ENCODE assay signal across 10 cellular contexts in the genomic region with DNA sequence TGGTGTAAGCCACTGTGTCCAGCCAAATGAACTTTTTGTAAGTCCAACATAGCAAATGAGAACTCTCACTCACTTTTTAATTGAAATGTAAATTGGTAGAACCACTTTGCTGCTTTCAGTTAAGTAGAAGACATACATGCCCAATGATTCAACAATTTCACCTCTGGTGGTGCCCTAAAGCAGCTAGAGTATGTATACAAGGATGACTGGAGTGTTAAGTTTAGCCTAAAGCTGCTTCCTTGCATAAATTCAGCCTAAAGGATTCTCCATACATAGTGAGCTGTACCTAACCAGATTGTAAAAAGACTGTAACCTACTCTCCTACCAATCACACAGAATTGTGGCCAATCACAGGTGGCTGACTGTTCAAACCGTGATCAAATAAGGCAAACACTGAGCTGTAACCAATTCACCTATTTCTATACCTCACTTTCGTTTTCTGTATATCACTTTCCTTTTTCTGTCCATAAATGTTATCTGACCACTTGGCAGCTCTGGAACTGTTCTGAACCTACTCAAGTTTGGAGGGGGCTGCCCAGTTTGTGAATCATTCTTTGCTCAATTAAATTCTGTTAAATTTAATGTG. TPM values are rescaled to one million over a fixed set of nuclear protein-coding genes. Genes with fewer than 3 reads are reported as not detected.
DNase-seq lines count a peak whose midpoint lies in the region; ATAC-seq, FAIRE-seq and TF ChIP-seq lines count a peak whose summit lies in the region.
"Had no signal": no experiment of that assay in that cellular context is flagged by ENCODE, and none has a peak within 500 bp of the region (broad histone marks: within the 10 kb centered on the region; RNA-seq: fewer than 3 reads in every experiment).

No MANE protein-coding gene starts in this region.

- peak overlapping the region in 4 of 6 donors; percentile 19 to 59 (median 55) for H3K27ac Mint-ChIP-seq in naive B cell
- H3K27ac Mint-ChIP-seq: T-helper 1 cell treated with Interleukin-12 subunit alpha and Interleukin-12 subunit beta and Interleukin-4 antibody, amounts not matched to agents 30 μg/mL and 1 μg/mL, for 36 hours had no signal

- H3K27me3 Mint-ChIP-seq in naive B cell: no peaks in the 10 kb centered on the region

- peak; percentile 87 for FAIRE-seq in GM12891 (lab: Jason Lieb, UNC)
- FAIRE-seq: small intestine had no signal

- no peak overlapping the region for H3K4me3 Mint-ChIP-seq in naive B cell
- H3K4me3 Mint-ChIP-seq: T-helper 1 cell treated with Interleukin-12 subunit alpha and Interleukin-12 subunit beta and Interleukin-4 antibody, amounts not matched to agents 30 μg/mL and 1 μg/mL, for 36 hours had no signal

- no peak for DNase-seq in GM12891 (ENCODE audit: insufficient read length, low spot score)
- peak; percentile 15 for DNase-seq in GM20000 (ENCODE audit: low spot score)
- no peak for DNase-seq in naive B cell
- DNase-seq in central memory CD4-positive, alpha-beta T cell: no peak
- no peak for DNase-seq in germinal center (ENCODE audit: low spot score)
- DNase-seq: OCI-M1, small intestine had no signal

- H3K36me3 Mint-ChIP-seq in naive B cell: peaks cover 0 to 5% of the 10 kb centered on the region in 2 donors

- peaks cover 40 to 83% (median 64%) of the 10 kb centered on the region in 3 donors for H3K4me1 Mint-ChIP-seq in naive B cell

- no peaks in the 10 kb centered on the region for H3K9me3 Mint-ChIP-seq in naive B cell
- H3K9me3 Mint-ChIP-seq: T-helper 1 cell treated with Interleukin-12 subunit alpha and Interleukin-12 subunit beta and Interleukin-4 antibody, amounts not matched to agents 30 μg/mL and 1 μg/mL, for 36 hours had no signal

- TF ChIP-seq POLR2A in GM12891 (IDR thresholded peaks at IDR 0.05; ENCODE audit: low read depth, low read length): no peak

- no peak for TF ChIP-seq CTCF in GM20000 (IDR thresholded peaks at IDR 0.05; ENCODE audit: extremely low read depth, missing control alignments)

- peak; percentile 45 for ATAC-seq in HG03565 (IDR thresholded peaks at IDR 0.05; ENCODE audit: unreplicated experiment)
- ATAC-seq in naive B cell (ENCODE audit: low read depth in 2 of 2): no peak
- no peak for ATAC-seq in HG03442 (IDR thresholded peaks at IDR 0.05; ENCODE audit: unreplicated experiment)

TF ChIP-seq in GM12891, 5 proteins besides CTCF, POLR2A, EP300 and RAD21:
- TF ChIP-seq PAX5 (IDR thresholded peaks at IDR 0.05; ENCODE audit: insufficient read depth, low read length, severe bottlenecking) (no peak), TAF1 (IDR thresholded peaks at IDR 0.05; ENCODE audit: low read depth, low read length) (no peak), POU2F2 (IDR thresholded peaks at IDR 0.05; ENCODE audit: low read depth, low read length) (no peak), SPI1 (IDR thresholded peaks at IDR 0.05; ENCODE audit: low read depth, low read length) (no peak), POLR2AphosphoS5 (IDR thresholded peaks at IDR 0.05; ENCODE audit: low read depth, low read length) (no peak)

RNA-seq across cellular contexts. Expression of gene PDS5A, which starts 39.9 kb away (rescaled TPM):
- 23.5 TPM for polyA plus RNA-seq in GM12891 (2012; ENCODE audit: low read depth, missing spikeins)
- polyA plus RNA-seq in naive B cell (ENCODE audit: low read depth in 6 of 6): 10 to 100 TPM; 34.6 to 58.1 (median 41.0) TPM
